Comparison of ENCODE assay signal across 8 cellular contexts in the genomic region with DNA sequence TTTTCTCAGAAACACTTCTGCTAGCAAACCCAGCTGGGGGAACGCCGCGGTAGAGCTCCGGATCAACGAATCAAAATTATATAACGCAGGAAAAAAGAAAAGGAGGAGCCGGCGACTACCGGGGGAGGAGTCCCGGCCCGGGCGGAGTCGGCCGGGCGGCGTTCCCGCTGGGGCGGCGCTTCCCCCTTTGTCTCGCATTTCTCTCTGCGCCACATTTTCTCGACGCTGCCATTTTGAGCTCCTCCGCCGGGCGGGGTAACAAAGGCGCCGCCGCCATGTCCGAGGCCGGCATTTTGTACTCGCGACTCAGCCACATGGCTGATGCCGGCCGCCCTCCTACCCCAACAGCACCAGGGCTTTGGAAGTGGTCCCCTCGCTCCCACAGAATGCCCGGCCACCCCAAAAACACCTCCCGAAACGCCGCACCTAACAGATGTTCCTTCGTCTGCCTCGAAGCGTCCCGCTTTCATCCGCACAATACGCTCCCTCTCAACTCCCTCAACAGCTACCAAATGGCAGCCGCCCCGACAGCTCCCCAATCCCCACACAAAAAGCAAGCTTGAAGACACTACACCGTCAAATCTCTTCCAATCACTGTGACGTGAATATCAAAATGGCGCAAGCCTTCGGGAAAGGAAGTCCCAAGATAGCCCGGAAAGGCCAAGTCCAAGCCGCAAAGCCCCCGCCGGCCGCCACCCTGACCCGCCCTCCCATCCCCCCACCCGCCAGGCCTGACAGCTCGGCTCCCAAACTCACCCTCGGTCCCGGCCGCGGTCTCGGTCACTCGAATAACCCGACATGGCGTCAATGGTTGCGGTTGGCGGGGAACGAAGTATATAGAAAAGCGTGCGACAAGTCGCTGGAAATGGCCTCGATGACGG. TPM values are rescaled to one million over a fixed set of nuclear protein-coding genes. Genes with fewer than 3 reads are reported as not detected.
DNase-seq lines count a peak whose midpoint lies in the region; ATAC-seq and TF ChIP-seq lines count a peak whose summit lies in the region.

No MANE protein-coding gene starts in this region.

- H3K4me3 Mint-ChIP-seq in activated T-helper 2 cell treated with anti-CD3 and anti-CD28 coated beads, Interferon-gamma antibody, Interleukin-2, Interleukin-4, amounts not matched to agents 10 μg/mL and 5 μg/mL and 100 μg/mL, durations not matched to agents 14 hours and 24 hours and 36 hours (ENCODE audit: low read depth): peak overlapping the region; percentile 98
- H3K4me3 Mint-ChIP-seq in naive thymus-derived CD8-positive, alpha-beta T cell: peak overlapping the region; percentile 98 to 100 (median 100)
- H3K4me3 Mint-ChIP-seq in stimulated activated effector memory CD8-positive, alpha-beta T cell treated with anti-CD3 and anti-CD28 coated beads, Interleukin-12 subunit alpha, Interleukin-12 subunit beta, amount 100 ng/mL, for 72 hours: peak overlapping the region; percentile 97

- no peaks in the 10 kb centered on the region for H3K27me3 Mint-ChIP-seq in activated T-helper 2 cell treated with anti-CD3 and anti-CD28 coated beads, Interferon-gamma antibody, Interleukin-2, Interleukin-4, amounts not matched to agents 10 μg/mL and 5 μg/mL and 100 μg/mL, durations not matched to agents 14 hours and 24 hours and 36 hours (ENCODE audit: low read depth)
- H3K27me3 Mint-ChIP-seq in naive thymus-derived CD8-positive, alpha-beta T cell: peaks cover 0 to 6% (median 0%) of the 10 kb centered on the region in 5 donors

- no peaks in the 10 kb centered on the region for H3K9me3 Mint-ChIP-seq in activated T-helper 2 cell treated with anti-CD3 and anti-CD28 coated beads, Interferon-gamma antibody, Interleukin-2, Interleukin-4, amounts not matched to agents 10 μg/mL and 5 μg/mL and 100 μg/mL, durations not matched to agents 14 hours and 24 hours and 36 hours
- H3K9me3 Mint-ChIP-seq in naive thymus-derived CD8-positive, alpha-beta T cell: peaks cover 0 to 6% (median 0%) of the 10 kb centered on the region in 9 donors
- H3K9me3 Mint-ChIP-seq in stimulated activated effector memory CD8-positive, alpha-beta T cell treated with anti-CD3 and anti-CD28 coated beads, Interleukin-12 subunit alpha, Interleukin-12 subunit beta, amount 100 ng/mL, for 72 hours: no peaks in the 10 kb centered on the region

- POLR2A ChIA-PET in RWPE1 (lab: Yijun Ruan, JAX; ENCODE audit: low non-redundant PET): interaction anchor here (0.6 to 1.2 kb wide), 3 partner anchors 9 to 360 kb away, joined by 3 to 4 read pairs (median 3); no protein-coding TSS in a partner anchor
- POLR2A ChIA-PET in naive thymus-derived CD8-positive, alpha-beta T cell (lab: Charles Lee): interaction anchor here (0.5 to 4.9 kb wide), 49 partner anchors 8 to 974 kb away, joined by 3 to 233 read pairs (median 4); a partner anchor contains a TSS

- ATAC-seq in naive thymus-derived CD8-positive, alpha-beta T cell: peak; percentile 42 to 45
- peak; percentile 47 for ATAC-seq in stimulated activated effector memory CD8-positive, alpha-beta T cell treated with anti-CD3 and anti-CD28 coated beads, Interleukin-12 subunit alpha, Interleukin-12 subunit beta, amount 100 ng/mL, for 72 hours

- no peak for TF ChIP-seq CTCF in RWPE1 (conservative IDR thresholded peaks at IDR 0.05; ENCODE audit: low read depth)
- no peak for TF ChIP-seq CTCF in fibroblast of mammary gland (conservative IDR thresholded peaks at IDR 0.05; ENCODE audit: control insufficient read depth, insufficient read depth, low read depth, low read length)

- peak overlapping the region; percentile 98 for H3K27ac ChIP-seq in RWPE1

- peaks cover 74% of the 10 kb centered on the region for H3K36me3 Mint-ChIP-seq in activated T-helper 2 cell treated with anti-CD3 and anti-CD28 coated beads, Interferon-gamma antibody, Interleukin-2, Interleukin-4, amounts not matched to agents 10 μg/mL and 5 μg/mL and 100 μg/mL, durations not matched to agents 14 hours and 24 hours and 36 hours (ENCODE audit: low read depth)
- peaks cover 23 to 79% (median 50%) of the 10 kb centered on the region in 3 donors for H3K36me3 Mint-ChIP-seq in naive thymus-derived CD8-positive, alpha-beta T cell
- H3K36me3 Mint-ChIP-seq in stimulated activated effector memory CD8-positive, alpha-beta T cell treated with anti-CD3 and anti-CD28 coated beads, Interleukin-12 subunit alpha, Interleukin-12 subunit beta, amount 100 ng/mL, for 72 hours: peaks cover 97% of the 10 kb centered on the region

- H3K4me3 ChIP-seq in fibroblast of mammary gland (ENCODE audit: control insufficient read depth, low read depth, low read length): peak overlapping the region; percentile 100

- CTCF ChIA-PET in RWPE1 (lab: Yijun Ruan, JAX): interaction anchor here (0.6 kb wide), 2 partner anchors 76 to 122 kb away, joined by 3 read pairs; no protein-coding TSS in a partner anchor

- DNase-seq in NK-92 treated with Interleukin-12 subunit alpha and Interleukin-12 subunit beta, amount 100 ng/mL, for 24 hours (lab: John Stamatoyannopoulos, UW): peak; percentile 72
- DNase-seq in NK-92 (lab: John Stamatoyannopoulos, UW; ENCODE audit: unreplicated experiment): no peak
- peak; percentile 89 for DNase-seq in LHCN-M2 (ENCODE audit: low read depth)
- DNase-seq in RWPE1 (ENCODE audit: low spot score): peak; percentile 75
- DNase-seq in activated T-helper 2 cell treated with anti-CD3 and anti-CD28 coated beads, Interferon-gamma antibody, Interleukin-2, Interleukin-4, amounts not matched to agents 10 μg/mL and 5 μg/mL and 100 μg/mL, durations not matched to agents 14 hours and 24 hours and 36 hours (ENCODE audit: low spot score): peak; percentile 86
- DNase-seq in fibroblast of mammary gland (ENCODE audit: low read depth): peak; percentile 82
- DNase-seq in naive thymus-derived CD8-positive, alpha-beta T cell: peak; percentile 75 to 95 (median 90)
- DNase-seq in stimulated activated effector memory CD8-positive, alpha-beta T cell treated with anti-CD3 and anti-CD28 coated beads, Interleukin-12 subunit alpha, Interleukin-12 subunit beta, amount 100 ng/mL, for 72 hours (ENCODE audit: low spot score in 2 of 2): peak; percentile 71 to 90

- H3K27ac Mint-ChIP-seq in activated T-helper 2 cell treated with anti-CD3 and anti-CD28 coated beads, Interferon-gamma antibody, Interleukin-2, Interleukin-4, amounts not matched to agents 10 μg/mL and 5 μg/mL and 100 μg/mL, durations not matched to agents 14 hours and 24 hours and 36 hours: peak overlapping the region; percentile 100
- peak overlapping the region; percentile 99 to 100 (median 100) for H3K27ac Mint-ChIP-seq in naive thymus-derived CD8-positive, alpha-beta T cell
- peak overlapping the region; percentile 100 for H3K27ac Mint-ChIP-seq in stimulated activated effector memory CD8-positive, alpha-beta T cell treated with anti-CD3 and anti-CD28 coated beads, Interleukin-12 subunit alpha, Interleukin-12 subunit beta, amount 100 ng/mL, for 72 hours

- intact Hi-C loops in activated T-helper 2 cell treated with anti-CD3 and anti-CD28 coated beads, Interferon-gamma antibody, Interleukin-2, Interleukin-4, amounts not matched to agents 10 μg/mL and 5 μg/mL and 100 μg/mL, durations not matched to agents 14 hours and 24 hours and 36 hours (cut with micrococcal nuclease): loop anchor here (1.0 to 10.0 kb wide), 10 partner anchors 8 to 731 kb away; a partner anchor contains a TSS

- peaks cover 50% of the 10 kb centered on the region for H3K4me1 Mint-ChIP-seq in activated T-helper 2 cell treated with anti-CD3 and anti-CD28 coated beads, Interferon-gamma antibody, Interleukin-2, Interleukin-4, amounts not matched to agents 10 μg/mL and 5 μg/mL and 100 μg/mL, durations not matched to agents 14 hours and 24 hours and 36 hours (ENCODE audit: low read depth)
- peaks cover 33 to 83% (median 64%) of the 10 kb centered on the region in 4 donors for H3K4me1 Mint-ChIP-seq in naive thymus-derived CD8-positive, alpha-beta T cell
- H3K4me1 Mint-ChIP-seq in stimulated activated effector memory CD8-positive, alpha-beta T cell treated with anti-CD3 and anti-CD28 coated beads, Interleukin-12 subunit alpha, Interleukin-12 subunit beta, amount 100 ng/mL, for 72 hours: peaks cover 73% of the 10 kb centered on the region

RNA-seq across cellular contexts. Expression of a gene that starts 0.5 kb away (rescaled TPM):
- 371 and 663 TPM in 2 replicates for total RNA-seq in LHCN-M2 (2014; rRNA removed)
- polyA plus RNA-seq in LHCN-M2 (2012): 313 TPM
- total RNA-seq in activated T-helper 2 cell treated with anti-CD3 and anti-CD28 coated beads, Interferon-gamma antibody, Interleukin-2, Interleukin-4, amounts not matched to agents 10 μg/mL and 5 μg/mL and 100 μg/mL, durations not matched to agents 14 hours and 24 hours and 36 hours: 899 and 902 TPM in 2 replicates
- 1,000 to 10,000 TPM; 2,287 to 2,312 TPM for total RNA-seq in naive thymus-derived CD8-positive, alpha-beta T cell
- 1,000 to 10,000 TPM; 1,055 to 1,400 (median 1,067) TPM for polyA plus RNA-seq in naive thymus-derived CD8-positive, alpha-beta T cell

RNA-seq across cellular contexts. Expression of a gene that starts 1.2 kb away (rescaled TPM):
- 15.0 and 17.8 TPM in 2 replicates for total RNA-seq in LHCN-M2 (2014; rRNA removed)
- 8.8 TPM for polyA plus RNA-seq in LHCN-M2 (2012)
- 44.9 and 45.2 TPM in 2 replicates for total RNA-seq in activated T-helper 2 cell treated with anti-CD3 and anti-CD28 coated beads, Interferon-gamma antibody, Interleukin-2, Interleukin-4, amounts not matched to agents 10 μg/mL and 5 μg/mL and 100 μg/mL, durations not matched to agents 14 hours and 24 hours and 36 hours
- total RNA-seq in naive thymus-derived CD8-positive, alpha-beta T cell: 100 to 1,000 TPM; 143 to 153 TPM
- 10 to 100 TPM in 1 of 3 donors, 1 to 10 TPM in 2; 8.6 to 20.1 (median 9.0) TPM for polyA plus RNA-seq in naive thymus-derived CD8-positive, alpha-beta T cell

RNA-seq across cellular contexts. Expression of a gene that starts 8.7 kb away (rescaled TPM):
- total RNA-seq in LHCN-M2 (2014; rRNA removed): 6.5 and 8.7 TPM in 2 replicates
- 4.4 TPM for polyA plus RNA-seq in LHCN-M2 (2012)
- 29.6 and 33.8 TPM in 2 replicates for total RNA-seq in activated T-helper 2 cell treated with anti-CD3 and anti-CD28 coated beads, Interferon-gamma antibody, Interleukin-2, Interleukin-4, amounts not matched to agents 10 μg/mL and 5 μg/mL and 100 μg/mL, durations not matched to agents 14 hours and 24 hours and 36 hours
- 10 to 100 TPM; 72.3 to 76.0 TPM for total RNA-seq in naive thymus-derived CD8-positive, alpha-beta T cell
- polyA plus RNA-seq in naive thymus-derived CD8-positive, alpha-beta T cell: 1 to 10 TPM; 6.4 to 8.6 (median 7.1) TPM

RNA-seq across cellular contexts. Expression of a gene that starts 56.6 kb away (rescaled TPM):
- 36.8 and 52.6 TPM in 2 replicates for total RNA-seq in LHCN-M2 (2014; rRNA removed)
- 10.1 TPM for polyA plus RNA-seq in LHCN-M2 (2012)
- 0.16 and 0.46 TPM in 2 replicates for total RNA-seq in activated T-helper 2 cell treated with anti-CD3 and anti-CD28 coated beads, Interferon-gamma antibody, Interleukin-2, Interleukin-4, amounts not matched to agents 10 μg/mL and 5 μg/mL and 100 μg/mL, durations not matched to agents 14 hours and 24 hours and 36 hours
- not detected for total RNA-seq in naive thymus-derived CD8-positive, alpha-beta T cell
- not detected for polyA plus RNA-seq in naive thymus-derived CD8-positive, alpha-beta T cell
